ENCODE assay signal across 8 cellular contexts in the genomic region with DNA sequence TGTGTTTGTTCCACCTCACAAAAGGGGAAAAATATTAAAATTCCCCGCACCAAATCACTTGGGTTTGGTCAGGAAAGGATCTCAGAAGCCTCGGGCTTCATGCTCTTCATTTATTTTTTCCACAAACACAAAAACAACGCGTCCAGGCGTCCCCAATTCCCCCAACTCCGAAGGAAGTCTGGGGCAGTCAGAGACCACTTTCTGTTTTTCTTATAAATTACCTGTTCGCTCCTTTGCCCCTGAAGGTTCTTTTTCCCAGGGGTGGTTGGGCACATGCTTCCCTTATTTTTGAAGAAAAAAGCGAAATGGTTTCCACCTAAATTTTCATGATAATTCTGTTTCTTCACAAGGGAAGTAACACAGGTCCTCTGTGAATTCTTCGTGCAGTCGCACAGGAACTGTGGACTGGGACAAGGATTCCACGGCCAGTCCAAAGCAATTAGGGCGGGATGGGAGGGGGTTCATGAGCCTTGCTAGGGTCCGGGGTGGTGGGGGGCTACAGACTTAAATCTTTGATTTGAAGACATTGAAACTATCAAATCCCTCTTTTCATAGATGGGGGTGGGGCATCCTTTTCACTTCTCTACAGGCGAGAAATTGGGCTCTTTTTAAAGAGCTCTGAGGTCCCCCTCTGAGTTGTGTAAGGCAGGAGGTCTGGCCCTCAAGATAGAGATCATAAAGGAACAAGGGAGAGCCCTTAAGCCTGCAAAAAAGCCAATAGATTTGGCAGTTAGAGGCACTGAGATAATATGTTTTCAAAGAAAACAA. TPM values are rescaled to one million over a fixed set of nuclear protein-coding genes. Genes with fewer than 3 reads are reported as not detected.
DNase-seq lines count a peak whose midpoint lies in the region; ATAC-seq, FAIRE-seq and TF ChIP-seq lines count a peak whose summit lies in the region.

No MANE protein-coding gene starts in this region.

- H3K79me2 ChIP-seq in mammary epithelial cell (ENCODE audit: insufficient read depth, low read length) = no peaks in the 10 kb centered on the region

- H3K27ac ChIP-seq in BLaER1 = peak overlapping the region; percentile 93
- peak overlapping the region; percentile 91 for H3K27ac ChIP-seq in mammary epithelial cell (ENCODE audit: insufficient read depth, low read depth, low read length)

- TF ChIP-seq CTCF in mammary epithelial cell (conservative IDR thresholded peaks at IDR 0.05 in 1 of 2, IDR thresholded peaks at IDR 0.05 in 1 of 2; ENCODE audit: extremely low read depth in 1 of 2, insufficient read depth in 1 of 2, low read depth in 1 of 2, low read length in 2 of 2) = no peak

- TF ChIP-seq POLR2A in GM12892 (IDR thresholded peaks at IDR 0.05; ENCODE audit: low read depth, low read length) = no peak

- H3K36me3 ChIP-seq in BLaER1 (no peaks in the 10 kb centered on the region), mammary epithelial cell (ENCODE audit: insufficient read depth, low read length) (no peaks in the 10 kb centered on the region)

- H3K4me3 ChIP-seq in BLaER1 (peak overlapping the region; percentile 80), mammary epithelial cell (replicated peaks in 1 of 3; ENCODE audit: insufficient read depth in 1 of 3, low read depth in 2 of 3, low read length in 3 of 3) (peak overlapping the region; percentile 61 to 82 (median 62))

- H3K4me1 ChIP-seq in BLaER1 = peaks cover 33% of the 10 kb centered on the region
- H3K4me1 ChIP-seq in mammary epithelial cell (ENCODE audit: insufficient read depth, low read length) = peaks cover 9% of the 10 kb centered on the region

- intact Hi-C loops in mammary epithelial cell (cut with micrococcal nuclease) (loop anchor here (1.0 to 10.0 kb wide), 3 partner anchors 46 to 478 kb away; a partner anchor contains a TSS), left colon (cut with DNase I, micrococcal nuclease) (no loop called here)

- H3K4me2 ChIP-seq in BLaER1 = peak overlapping the region; percentile 84
- H3K4me2 ChIP-seq in mammary epithelial cell (ENCODE audit: insufficient read depth, low read depth, low read length) = peak overlapping the region; percentile 87

- no TSS peak for BruUV-seq in mammary epithelial cell (replicated peaks; lab: Mats Ljungman, UMichigan)

- H3K9me3 Mint-ChIP-seq in stimulated activated naive CD8-positive, alpha-beta T cell treated with anti-CD3 and anti-CD28 coated beads, Interleukin-15, Interleukin-2, amounts not matched to agents 100 ng/mL and 50 ng/mL, for 24 hours = no peaks in the 10 kb centered on the region

- no peaks in the 10 kb centered on the region for H3K36me3 Mint-ChIP-seq in stimulated activated naive CD8-positive, alpha-beta T cell treated with anti-CD3 and anti-CD28 coated beads, Interleukin-15, Interleukin-2, amounts not matched to agents 100 ng/mL and 50 ng/mL, for 24 hours (ENCODE audit: low read depth)

- peak overlapping the region; percentile 90 for H3K4me3 Mint-ChIP-seq in stimulated activated naive CD8-positive, alpha-beta T cell treated with anti-CD3 and anti-CD28 coated beads, Interleukin-15, Interleukin-2, amounts not matched to agents 100 ng/mL and 50 ng/mL, for 24 hours

- H4K20me1 ChIP-seq in BLaER1 (peaks cover 9% of the 10 kb centered on the region; the same call in 1 of the 2 replicates), mammary epithelial cell (ENCODE audit: insufficient read depth, low read length) (no peaks in the 10 kb centered on the region)

- FAIRE-seq in GM12892 (lab: Jason Lieb, UNC) = peak; percentile 9

- dilution Hi-C loops in mammary epithelial cell (cut with HindIII; ENCODE audit: low sequenced_read_pairs) = no loop called here

- in situ Hi-C loops in mammary epithelial cell (cut with MboI; ENCODE audit: low sequenced_read_pairs in 2 of 2) = no loop called here

- H3K4me1 Mint-ChIP-seq in stimulated activated naive CD8-positive, alpha-beta T cell treated with anti-CD3 and anti-CD28 coated beads, Interleukin-15, Interleukin-2, amounts not matched to agents 100 ng/mL and 50 ng/mL, for 24 hours (ENCODE audit: low read depth) = peaks cover 46% of the 10 kb centered on the region

- H2AFZ ChIP-seq in mammary epithelial cell (ENCODE audit: low read depth, low read length) = peak overlapping the region; percentile 70

- H3K9me3 ChIP-seq in BLaER1 = no peaks in the 10 kb centered on the region
- H3K9me3 ChIP-seq in mammary epithelial cell (replicated peaks; ENCODE audit: insufficient read depth, low read length) = no peaks in the 10 kb centered on the region

- 4% methylated on average over 4 of the region's 14 CpGs for WGBS in mammary epithelial cell (ENCODE audit: low coverage, missing lambda C conversion rate)

- no peaks in the 10 kb centered on the region for H3K27me3 Mint-ChIP-seq in stimulated activated naive CD8-positive, alpha-beta T cell treated with anti-CD3 and anti-CD28 coated beads, Interleukin-15, Interleukin-2, amounts not matched to agents 100 ng/mL and 50 ng/mL, for 24 hours

- CTCF ChIA-PET in mammary epithelial cell (lab: Charles Lee; ENCODE audit: low non-redundant PET) = interaction anchor here (0.6 kb wide), 1 partner anchor 23 kb away, joined by 5 read pairs; no protein-coding TSS in a partner anchor

- no peak for DNase-seq in GM12892 (ENCODE audit: insufficient read length)
- DNase-seq in OCI-M1 (lab: John Stamatoyannopoulos, UW) = peak; percentile 85
- peak; percentile 27 for DNase-seq in mammary epithelial cell
- peak; percentile 46 to 47 for DNase-seq in left colon
- no peak for DNase-seq in activated CD4-positive, CD25-positive, alpha-beta regulatory T cell (lab: John Stamatoyannopoulos, UW)
- DNase-seq in cortex of kidney (lab: John Stamatoyannopoulos, UW) = no peak

- H3K9ac ChIP-seq in BLaER1 (peak overlapping the region; percentile 98), mammary epithelial cell (ENCODE audit: insufficient read depth, low read length) (peak overlapping the region; percentile 66)

- peak overlapping the region; percentile 99 for H3K27ac Mint-ChIP-seq in stimulated activated naive CD8-positive, alpha-beta T cell treated with anti-CD3 and anti-CD28 coated beads, Interleukin-15, Interleukin-2, amounts not matched to agents 100 ng/mL and 50 ng/mL, for 24 hours

- no peaks in the 10 kb centered on the region for H3K27me3 ChIP-seq in BLaER1
- no peaks in the 10 kb centered on the region for H3K27me3 ChIP-seq in mammary epithelial cell (ENCODE audit: insufficient read depth, low read length)

- ATAC-seq in left colon = no peak

RNA-seq across cellular contexts. Expression of a gene that starts 30.5 kb away (rescaled TPM):
- polyA plus RNA-seq in GM12892 (2012; ENCODE audit: missing spikeins) = 4.4 TPM
- 1 to 10 TPM; 9.0 to 9.5 TPM for total RNA-seq in mammary epithelial cell
- 17.2 TPM for polyA plus RNA-seq in mammary epithelial cell
- polyA minus RNA-seq in mammary epithelial cell = 32.7 TPM
- 10 to 100 TPM in 1 of 2 donors, 1 to 10 TPM in 1; 8.2 to 12.0 TPM for total RNA-seq in left colon

Comparison
In these comparisons a context has a peak if more than half of its experiments do, and no peak if none do; other contexts are left out.
1. DNase-seq: peak in OCI-M1 (single experiment), mammary epithelial cell (single experiment) and left colon (2 of 2); none in GM12892 (single experiment), activated CD4-positive, CD25-positive, alpha-beta regulatory T cell (0 of 4) and cortex of kidney (single experiment).